1 cellular context compared by ENCODE assay signal in genomic region chr15:74804935-74805334, GRCh38.
A peak's percentile ranks its signal among the peaks of the same experiment; 100 is the strongest.
TF ChIP-seq lines count a peak whose summit lies in the region.

No MANE protein-coding gene starts in this region.

TF ChIP-seq in GM12878, 131 proteins besides CTCF, POLR2A, EP300 and RAD21:
- TF ChIP-seq BRCA1 (IDR thresholded peaks at IDR 0.05; ENCODE audit: low read depth, low read length) (no peak), ZBTB33 (IDR thresholded peaks at IDR 0.05) (no peak), FOXK2 (IDR thresholded peaks at IDR 0.05) (no peak), EGR1 (IDR thresholded peaks at IDR 0.05; ENCODE audit: borderline replicate concordance in 1 of 2, low read depth in 2 of 2, low read length in 2 of 2) (no peak), POLR2AphosphoS2 (IDR thresholded peaks at IDR 0.05; ENCODE audit: low read depth, low read length) (peak; percentile 72), MTA3 (IDR thresholded peaks at IDR 0.05; ENCODE audit: borderline replicate concordance, low read length) (no peak), NRF1 (conservative IDR thresholded peaks at IDR 0.05; ENCODE audit: low read depth, low read length) (no peak), CREB1 (IDR thresholded peaks at IDR 0.05; ENCODE audit: low read depth) (no peak), NR2C2 (IDR thresholded peaks at IDR 0.05; ENCODE audit: borderline replicate concordance, control insufficient read depth, insufficient read length, low read depth) (no peak), IRF5 (IDR thresholded peaks at IDR 0.05; ENCODE audit: borderline replicate concordance) (no peak), RB1 (IDR thresholded peaks at IDR 0.05; ENCODE audit: borderline replicate concordance) (no peak), ESRRA (IDR thresholded peaks at IDR 0.05; ENCODE audit: low read length) (no peak), POLR2AphosphoS5 (IDR thresholded peaks at IDR 0.05; ENCODE audit: low read length) (no peak), BCLAF1 (IDR thresholded peaks at IDR 0.05) (no peak), SP1 (IDR thresholded peaks at IDR 0.05; ENCODE audit: low read depth, low read length) (no peak), USF1 (IDR thresholded peaks at IDR 0.05; ENCODE audit: borderline replicate concordance, extremely low read length, insufficient read depth, low read depth, low read length) (no peak), SMAD5 (IDR thresholded peaks at IDR 0.05; ENCODE audit: low read depth) (0 out of 2 replicates have a peak, but pooled peaks have one; percentile 20), CEBPB (IDR thresholded peaks at IDR 0.05; ENCODE audit: borderline replicate concordance in 1 of 2, low read depth in 2 of 2, low read length in 2 of 2) (no peak), PBX3 (IDR thresholded peaks at IDR 0.05; ENCODE audit: insufficient replicate concordance, low read depth, low read length) (no peak), PML (IDR thresholded peaks at IDR 0.05; ENCODE audit: low read length) (peak; percentile 41; the same call in 1 of the 2 replicates), SMC3 (IDR thresholded peaks at IDR 0.05; ENCODE audit: borderline replicate concordance, low read length) (no peak), CEBPZ (IDR thresholded peaks at IDR 0.05; ENCODE audit: low read depth, low read length) (no peak), CBX3 (IDR thresholded peaks at IDR 0.05; ENCODE audit: borderline replicate concordance, low read depth) (no peak), BCL11A (IDR thresholded peaks at IDR 0.05; ENCODE audit: low read depth, low read length) (no peak), SIX5 (IDR thresholded peaks at IDR 0.05; ENCODE audit: low read depth, low read length, severe bottlenecking) (no peak)
